Comparison of ENCODE assay signal across 14 cellular contexts in genomic region chr15:56871180-56871579, GRCh38. TPM values are rescaled to one million over a fixed set of nuclear protein-coding genes. Genes with fewer than 3 reads are reported as not detected.
DNase-seq lines count a peak whose midpoint lies in the region; ATAC-seq, FAIRE-seq and TF ChIP-seq lines count a peak whose summit lies in the region.
"Had no signal": no experiment of that assay in that cellular context is flagged by ENCODE, and none has a peak within 500 bp of the region (broad histone marks: within the 10 kb centered on the region; RNA-seq: fewer than 3 reads in every experiment).

No MANE protein-coding gene starts in this region.

- ATAC-seq in HG03139 (IDR thresholded peaks at IDR 0.05; ENCODE audit: unreplicated experiment), result no peak
- ATAC-seq in stimulated activated effector memory CD8-positive, alpha-beta T cell treated with anti-CD3 and anti-CD28 coated beads, Interleukin-12 subunit alpha, Interleukin-12 subunit beta, amount 100 ng/mL, for 72 hours, result no peak
- ATAC-seq: gastrocnemius medialis, Right ventricle myocardium inferior had no signal

- no peaks in the 10 kb centered on the region for H3K36me3 Mint-ChIP-seq in astrocyte (ENCODE audit: low read depth, unreplicated experiment)
- H3K36me3 Mint-ChIP-seq in stimulated activated effector memory CD8-positive, alpha-beta T cell treated with anti-CD3 and anti-CD28 coated beads, Interleukin-12 subunit alpha, Interleukin-12 subunit beta, amount 100 ng/mL, for 72 hours, result no peaks in the 10 kb centered on the region
- H3K36me3 Mint-ChIP-seq: activated naive CD4-positive, alpha-beta T cell treated with anti-CD3 and anti-CD28 coated beads, Interleukin-2, amount 50 U/mL, for 24 hours had no signal

- H3K9me3 ChIP-seq in astrocyte (ENCODE audit: insufficient read depth, low read depth, low read length), result no peaks in the 10 kb centered on the region
- H3K9me3 ChIP-seq: gastrocnemius medialis, testis had no signal

- no peaks in the 10 kb centered on the region for H3K27me3 ChIP-seq in astrocyte (ENCODE audit: insufficient read depth, low read length)
- H3K27me3 ChIP-seq: gastrocnemius medialis, testis had no signal

- peak; percentile 11 for DNase-seq in H54 (ENCODE audit: insufficient read length, low spot score)
- DNase-seq in astrocyte (ENCODE audit: low read depth), result peak; percentile 88
- peak; percentile 14 for DNase-seq in hepatic stellate cell (ENCODE audit: low spot score)
- peak; percentile 20 for DNase-seq in smooth muscle cell of the brain vasculature (ENCODE audit: low read depth, low spot score)
- DNase-seq in HPDE6-E6E7 (ENCODE audit: extremely low spot score), result no peak
- no peak for DNase-seq in effector CD4-positive, alpha-beta T cell
- DNase-seq in stimulated activated effector memory CD8-positive, alpha-beta T cell treated with anti-CD3 and anti-CD28 coated beads, Interleukin-12 subunit alpha, Interleukin-12 subunit beta, amount 100 ng/mL, for 72 hours (ENCODE audit: low spot score in 2 of 2), result no peak
- DNase-seq: activated CD4-positive, CD25-positive, alpha-beta regulatory T cell treated with anti-CD3 and anti-CD28 coated beads, Interleukin-2, amount 50 U/mL, for 72 hours; gastrocnemius medialis; NCI-H2029 treated with DMSO at 0.1 percent for 48 hours; testis had no signal

- H3K79me2 ChIP-seq in astrocyte (ENCODE audit: insufficient read depth, low read length), result no peaks in the 10 kb centered on the region

- FAIRE-seq in H54 (lab: Jason Lieb, UNC) (peak; percentile 86), astrocyte (lab: Jason Lieb, UNC) (peak; percentile 60)

- H3K9ac ChIP-seq in astrocyte (ENCODE audit: low read length), result no peak overlapping the region

- H3K9me3 Mint-ChIP-seq in astrocyte (ENCODE audit: unreplicated experiment), result no peaks in the 10 kb centered on the region
- H3K9me3 Mint-ChIP-seq in stimulated activated effector memory CD8-positive, alpha-beta T cell treated with anti-CD3 and anti-CD28 coated beads, Interleukin-12 subunit alpha, Interleukin-12 subunit beta, amount 100 ng/mL, for 72 hours, result no peaks in the 10 kb centered on the region
- H3K9me3 Mint-ChIP-seq: activated naive CD4-positive, alpha-beta T cell treated with anti-CD3 and anti-CD28 coated beads, Interleukin-2, amount 50 U/mL, for 24 hours had no signal

- peak overlapping the region; percentile 67 for H3K4me2 ChIP-seq in astrocyte (ENCODE audit: low read length)

- H3K27ac Mint-ChIP-seq in astrocyte (ENCODE audit: unreplicated experiment), result peak overlapping the region; percentile 35
- no peak overlapping the region for H3K27ac Mint-ChIP-seq in stimulated activated effector memory CD8-positive, alpha-beta T cell treated with anti-CD3 and anti-CD28 coated beads, Interleukin-12 subunit alpha, Interleukin-12 subunit beta, amount 100 ng/mL, for 72 hours
- H3K27ac Mint-ChIP-seq: activated naive CD4-positive, alpha-beta T cell treated with anti-CD3 and anti-CD28 coated beads, Interleukin-2, amount 50 U/mL, for 24 hours had no signal

- H3K27ac ChIP-seq in astrocyte (ENCODE audit: low read depth, low read length), result peak overlapping the region; percentile 25
- H3K27ac ChIP-seq: gastrocnemius medialis, testis had no signal

- H3K4me3 Mint-ChIP-seq in astrocyte (ENCODE audit: unreplicated experiment), result no peak overlapping the region
- H3K4me3 Mint-ChIP-seq in stimulated activated effector memory CD8-positive, alpha-beta T cell treated with anti-CD3 and anti-CD28 coated beads, Interleukin-12 subunit alpha, Interleukin-12 subunit beta, amount 100 ng/mL, for 72 hours, result no peak overlapping the region
- H3K4me3 Mint-ChIP-seq: activated naive CD4-positive, alpha-beta T cell treated with anti-CD3 and anti-CD28 coated beads, Interleukin-2, amount 50 U/mL, for 24 hours had no signal

- no peaks in the 10 kb centered on the region for H3K36me3 ChIP-seq in astrocyte (ENCODE audit: insufficient read depth, low read length)
- H3K36me3 ChIP-seq: gastrocnemius medialis had no signal

- H3K27me3 Mint-ChIP-seq in astrocyte (ENCODE audit: low read depth, unreplicated experiment), result no peaks in the 10 kb centered on the region
- H3K27me3 Mint-ChIP-seq: activated naive CD4-positive, alpha-beta T cell treated with anti-CD3 and anti-CD28 coated beads, Interleukin-2, amount 50 U/mL, for 24 hours had no signal

- peaks cover 20% of the 10 kb centered on the region for H3K4me1 Mint-ChIP-seq in astrocyte (ENCODE audit: low read depth, unreplicated experiment)
- no peaks in the 10 kb centered on the region for H3K4me1 Mint-ChIP-seq in stimulated activated effector memory CD8-positive, alpha-beta T cell treated with anti-CD3 and anti-CD28 coated beads, Interleukin-12 subunit alpha, Interleukin-12 subunit beta, amount 100 ng/mL, for 72 hours
- H3K4me1 Mint-ChIP-seq: activated naive CD4-positive, alpha-beta T cell treated with anti-CD3 and anti-CD28 coated beads, Interleukin-2, amount 50 U/mL, for 24 hours had no signal

- peaks cover 23% of the 10 kb centered on the region for H3K4me1 ChIP-seq in astrocyte (ENCODE audit: insufficient read depth, low read length)
- H3K4me1 ChIP-seq: testis had no signal

- no peak for TF ChIP-seq POLR2A in H54 (IDR thresholded peaks at IDR 0.05; ENCODE audit: low read depth, low read length)

- H2AFZ ChIP-seq in astrocyte (ENCODE audit: low read depth, low read length), result no peak overlapping the region

- H3K4me3 ChIP-seq in astrocyte (ENCODE audit: insufficient read depth, low read depth, low read length), result no peak overlapping the region
- H3K4me3 ChIP-seq: gastrocnemius medialis, testis had no signal

- H4K20me1 ChIP-seq in astrocyte (ENCODE audit: insufficient read depth, low read length), result no peaks in the 10 kb centered on the region

- TF ChIP-seq CTCF in astrocyte (IDR thresholded peaks at IDR 0.05; ENCODE audit: insufficient read depth, low read depth, low read length), result no peak

RNA-seq across cellular contexts. Expression of gene TCF12, which starts 47.3 kb away (rescaled TPM):
- total RNA-seq in astrocyte, result 106 and 112 TPM in 2 replicates

Comparison
In these comparisons a context has a peak if more than half of its experiments do, and no peak if none do; other contexts are left out.
1. DNase-seq: peak in H54 (single experiment), astrocyte (single experiment), hepatic stellate cell (single experiment) and smooth muscle cell of the brain vasculature (single experiment); none in HPDE6-E6E7 (single experiment), effector CD4-positive, alpha-beta T cell (single experiment) and stimulated activated effector memory CD8-positive, alpha-beta T cell treated with anti-CD3 and anti-CD28 coated beads, Interleukin-12 subunit alpha, Interleukin-12 subunit beta, amount 100 ng/mL, for 72 hours (0 of 2).